ENCODE assay signal across 9 cellular contexts in the genomic region with DNA sequence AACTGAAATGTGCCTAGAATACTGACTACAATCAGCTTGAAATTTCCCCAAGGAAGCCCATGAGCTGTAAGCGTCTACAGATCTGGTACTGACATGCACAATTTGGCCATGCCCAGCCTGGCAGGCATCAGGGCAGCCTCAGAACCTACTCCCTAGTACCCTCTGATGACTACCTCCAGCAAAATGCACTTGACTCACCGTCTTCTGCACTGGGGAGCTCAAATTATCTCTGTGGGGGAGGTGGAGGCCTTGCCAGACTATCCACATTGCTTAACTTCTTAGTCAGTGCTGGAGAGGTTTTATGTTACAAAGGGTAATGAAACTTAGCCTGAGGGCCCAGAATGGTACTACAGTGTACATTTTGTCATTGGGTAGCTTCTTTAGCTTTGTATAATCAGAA.
DNase-seq lines count a peak whose midpoint lies in the region; ATAC-seq lines count a peak whose summit lies in the region.
"Had no signal": no experiment of that assay in that cellular context is flagged by ENCODE, and none has a peak within 500 bp of the region (broad histone marks: within the 10 kb centered on the region; RNA-seq: fewer than 3 reads in every experiment).

No MANE protein-coding gene starts in this region.

- no peak overlapping the region for H4K8ac ChIP-seq in trophoblast cell (ENCODE audit: low read depth, low read length)

- peak overlapping the region; percentile 98 for H2BK5ac ChIP-seq in trophoblast cell (ENCODE audit: low read depth, low read length, poor library complexity)

- H3K27ac ChIP-seq in epithelial cell of prostate (peak overlapping the region; percentile 88), trophoblast cell (ENCODE audit: low read depth, low read length) (peak overlapping the region; percentile 89)
- H3K27ac ChIP-seq: dorsolateral prefrontal cortex had no signal

- H2BK120ac ChIP-seq in trophoblast cell (ENCODE audit: insufficient read depth, low read length, poor library complexity): peak overlapping the region; percentile 98

- H3K79me2 ChIP-seq in trophoblast cell (ENCODE audit: control insufficient read depth, insufficient read depth, low read length, poor library complexity): no peaks in the 10 kb centered on the region

- H3K27ac Mint-ChIP-seq in T-helper 2 cell treated with Interferon-gamma antibody and Interleukin-4, amounts not matched to agents 5 μg/mL and 100 μg/mL, for 36 hours: no peak overlapping the region
- no peak overlapping the region for H3K27ac Mint-ChIP-seq in T-cell

- H4K91ac ChIP-seq in trophoblast cell (ENCODE audit: low read depth, low read length): peak overlapping the region; percentile 99

- no peaks in the 10 kb centered on the region for H3K4me1 Mint-ChIP-seq in T-helper 2 cell treated with Interferon-gamma antibody and Interleukin-4, amounts not matched to agents 5 μg/mL and 100 μg/mL, for 36 hours (ENCODE audit: low read depth)
- no peaks in the 10 kb centered on the region for H3K4me1 Mint-ChIP-seq in T-cell

- H3K27me3 Mint-ChIP-seq in T-helper 2 cell treated with Interferon-gamma antibody and Interleukin-4, amounts not matched to agents 5 μg/mL and 100 μg/mL, for 36 hours (ENCODE audit: low read depth): no peaks in the 10 kb centered on the region
- no peaks in the 10 kb centered on the region for H3K27me3 Mint-ChIP-seq in T-cell

- no peak overlapping the region for H3K18ac ChIP-seq in trophoblast cell (ENCODE audit: low read length)

- H3K36me3 ChIP-seq in trophoblast cell (ENCODE audit: control insufficient read depth in 1 of 2, insufficient read depth in 2 of 2, low read length in 2 of 2): no peaks in the 10 kb centered on the region

- H3K9me3 ChIP-seq in trophoblast cell (ENCODE audit: insufficient read depth, low read depth, low read length): no peaks in the 10 kb centered on the region

- no peak overlapping the region for H3K4me3 Mint-ChIP-seq in T-helper 2 cell treated with Interferon-gamma antibody and Interleukin-4, amounts not matched to agents 5 μg/mL and 100 μg/mL, for 36 hours
- H3K4me3 Mint-ChIP-seq in T-cell: no peak overlapping the region

- POLR2A ChIA-PET in T-cell (lab: Charles Lee): no interaction called here

- no peak for ATAC-seq in T-cell (replicated peaks in 1 of 4)

- DNase-seq in EL (peak; percentile 98), NCI-H510A treated with DMSO at 0.1 percent for 48 hours (lab: John Stamatoyannopoulos, UW) (peak; percentile 35), epithelial cell of prostate (ENCODE audit: low read depth, low spot score) (peak; percentile 100), trophoblast cell (peak; percentile 94 to 98), mesenteric fat pad (ENCODE audit: low spot score) (no peak), T-cell (no peak), DMS114 treated with DMSO at 0.1 percent for 48 hours (lab: John Stamatoyannopoulos, UW; ENCODE audit: unreplicated experiment) (no peak)
- DNase-seq in T-helper 2 cell treated with Interferon-gamma antibody and Interleukin-4, amounts not matched to agents 5 μg/mL and 100 μg/mL, for 36 hours (ENCODE audit: low spot score): no peak

- CTCF ChIA-PET in T-cell (lab: Charles Lee): no interaction called here

- no peak overlapping the region for H2AK5ac ChIP-seq in trophoblast cell (ENCODE audit: low read length)

- no peak overlapping the region for H3K4me2 ChIP-seq in trophoblast cell (ENCODE audit: low read length)

- H3K4me1 ChIP-seq in trophoblast cell (ENCODE audit: control insufficient read depth in 1 of 2, insufficient read depth in 2 of 2, low read length in 2 of 2): peaks cover 6 to 22% of the 10 kb centered on the region in 2 experiments

- H3K79me1 ChIP-seq in trophoblast cell (ENCODE audit: low read length): peaks cover 29% of the 10 kb centered on the region

- no peaks in the 10 kb centered on the region for H3K36me3 Mint-ChIP-seq in T-helper 2 cell treated with Interferon-gamma antibody and Interleukin-4, amounts not matched to agents 5 μg/mL and 100 μg/mL, for 36 hours (ENCODE audit: low read depth)
- no peaks in the 10 kb centered on the region for H3K36me3 Mint-ChIP-seq in T-cell

- WGBS in trophoblast cell (ENCODE audit: extremely low coverage, insufficient coverage, insufficient read length): no CpG with 5 or more reads among the region's 2 CpGs

- no peak overlapping the region for H2BK12ac ChIP-seq in trophoblast cell (ENCODE audit: low read length)

- no peak overlapping the region for H3K4ac ChIP-seq in trophoblast cell (ENCODE audit: low read depth, low read length)

- H3K9ac ChIP-seq in trophoblast cell (ENCODE audit: low read length): no peak overlapping the region

- H3K9me3 Mint-ChIP-seq in T-helper 2 cell treated with Interferon-gamma antibody and Interleukin-4, amounts not matched to agents 5 μg/mL and 100 μg/mL, for 36 hours: no peaks in the 10 kb centered on the region
- H3K9me3 Mint-ChIP-seq in T-cell: peaks cover 0 to 3% (median 0%) of the 10 kb centered on the region in 3 donors

- no peak overlapping the region for H3K14ac ChIP-seq in trophoblast cell (ENCODE audit: low read length)

- H2AFZ ChIP-seq in trophoblast cell (ENCODE audit: insufficient read depth, low read length, poor library complexity): no peak overlapping the region

- no peak overlapping the region for H3K4me3 ChIP-seq in trophoblast cell (ENCODE audit: low read depth, low read length)
- H3K4me3 ChIP-seq: dorsolateral prefrontal cortex had no signal

- H4K12ac ChIP-seq in trophoblast cell (ENCODE audit: low read depth, low read length): no peak overlapping the region

- H3K23ac ChIP-seq in trophoblast cell (ENCODE audit: low read length): no peak overlapping the region

- H3K27me3 ChIP-seq in trophoblast cell (ENCODE audit: insufficient read depth, low read length): no peaks in the 10 kb centered on the region
- H3K27me3 ChIP-seq: dorsolateral prefrontal cortex had no signal

Comparison
In these comparisons a context has a peak if more than half of its experiments do, and no peak if none do; other contexts are left out.
1. DNase-seq: peak in EL (single experiment), NCI-H510A treated with DMSO at 0.1 percent for 48 hours (single experiment), epithelial cell of prostate (single experiment) and trophoblast cell (2 of 2); none in mesenteric fat pad (single experiment), T-helper 2 cell treated with Interferon-gamma antibody and Interleukin-4, amounts not matched to agents 5 μg/mL and 100 μg/mL, for 36 hours (single experiment), T-cell (0 of 34) and DMS114 treated with DMSO at 0.1 percent for 48 hours (single experiment).